8 cellular contexts compared by ENCODE assay signal in genomic region chr2:64859208-64860161, GRCh38.
A peak's percentile ranks its signal among the peaks of the same experiment; 100 is the strongest.
DNase-seq lines count a peak whose midpoint lies in the region; ATAC-seq, FAIRE-seq and TF ChIP-seq lines count a peak whose summit lies in the region.

No MANE protein-coding gene starts in this region.

- peak overlapping the region; percentile 17 for H3K4me3 ChIP-seq in MG63
- H3K4me3 ChIP-seq in effector memory CD4-positive, alpha-beta T cell (ENCODE audit: insufficient read depth, low read depth, low read length, poor library complexity, severe bottlenecking), result no peak overlapping the region

- peaks cover 39% of the 10 kb centered on the region for H3K4me1 Mint-ChIP-seq in nephron

- H3K4me3 Mint-ChIP-seq in nephron, result peak overlapping the region; percentile 54 to 74 (median 71)

- H3K27me3 ChIP-seq in MG63 (no peaks in the 10 kb centered on the region), foreskin keratinocyte (no peaks in the 10 kb centered on the region)
- peaks cover 9% of the 10 kb centered on the region for H3K27me3 ChIP-seq in effector memory CD4-positive, alpha-beta T cell (replicated peaks; ENCODE audit: control insufficient read depth, insufficient read depth, low read length, poor library complexity, severe bottlenecking)

- peak overlapping the region; percentile 28 for H3K27ac ChIP-seq in foreskin keratinocyte
- no peak overlapping the region for H3K27ac ChIP-seq in effector memory CD4-positive, alpha-beta T cell (ENCODE audit: insufficient read depth, low read length, poor library complexity, severe bottlenecking)

- no peaks in the 10 kb centered on the region; the same call in 1 of the 2 replicates for H3K36me3 ChIP-seq in MG63
- H3K36me3 ChIP-seq in effector memory CD4-positive, alpha-beta T cell (ENCODE audit: control insufficient read depth, insufficient read depth, low read length), result no peaks in the 10 kb centered on the region

- H3K9me3 ChIP-seq in MG63, result peaks cover 7% of the 10 kb centered on the region; the same call in 1 of the 2 replicates
- H3K9me3 ChIP-seq in effector memory CD4-positive, alpha-beta T cell (ENCODE audit: control insufficient read depth, low read length), result no peaks in the 10 kb centered on the region

- H3K27ac Mint-ChIP-seq in nephron, result peak overlapping the region; percentile 87 to 91 (median 90)

- peaks cover 9% of the 10 kb centered on the region for H3K4me1 ChIP-seq in foreskin keratinocyte
- H3K4me1 ChIP-seq in effector memory CD4-positive, alpha-beta T cell (ENCODE audit: control insufficient read depth, insufficient read depth, low read length, poor library complexity, severe bottlenecking), result peaks cover 4% of the 10 kb centered on the region

- peak; percentile 45 for FAIRE-seq in TTC549 (lab: Jason Lieb, UNC)

- DNase-seq in AG20443 (ENCODE audit: low spot score) (peak; percentile 95), MG63 (peak; percentile 98), foreskin keratinocyte (no peak)
- no peak for DNase-seq in effector memory CD4-positive, alpha-beta T cell

- no peaks in the 10 kb centered on the region for H3K9me3 Mint-ChIP-seq in nephron

- H3K36me3 Mint-ChIP-seq in nephron (ENCODE audit: low read depth), result no peaks in the 10 kb centered on the region

- peak; percentile 42 for ATAC-seq in GM18517 (IDR thresholded peaks at IDR 0.05; ENCODE audit: unreplicated experiment)
- ATAC-seq in foreskin keratinocyte, result peak; percentile 61
- ATAC-seq in HG02763 (IDR thresholded peaks at IDR 0.05; ENCODE audit: unreplicated experiment), result no peak

- TF ChIP-seq CTCF in foreskin keratinocyte (conservative IDR thresholded peaks at IDR 0.05) (peak; percentile 20), nephron (IDR thresholded peaks at IDR 0.05; ENCODE audit: unreplicated experiment in 3 of 3) (no peak)

- no peaks in the 10 kb centered on the region for H3K27me3 Mint-ChIP-seq in nephron (ENCODE audit: low read depth)

Comparison
In these comparisons a context has a peak if more than half of its experiments do, and no peak if none do; other contexts are left out.
1. DNase-seq: peak in AG20443 (single experiment) and MG63 (single experiment); none in foreskin keratinocyte (0 of 2) and effector memory CD4-positive, alpha-beta T cell (0 of 3).